In the genomic region with DNA sequence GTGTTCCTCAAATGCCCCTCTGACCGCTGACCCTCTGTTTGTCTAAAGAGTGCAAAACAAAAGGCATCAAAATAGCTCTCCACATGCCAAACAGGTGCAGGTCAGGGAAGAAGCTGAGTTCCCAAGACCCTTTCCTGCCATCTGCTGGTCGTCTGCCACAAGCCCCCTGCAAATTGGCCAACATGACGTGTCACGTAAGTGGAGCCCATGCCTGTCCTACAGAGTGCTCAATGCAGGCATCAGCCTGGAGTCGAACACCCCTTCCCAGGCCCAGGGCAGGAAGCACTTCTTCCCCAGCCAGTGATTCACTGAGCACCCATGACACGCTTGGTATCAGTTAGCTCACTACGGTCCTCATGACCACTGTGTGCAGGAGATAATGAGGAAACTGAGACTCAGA, we compare ENCODE assay signal across 8 cellular contexts. TPM values are rescaled to one million over a fixed set of nuclear protein-coding genes. Genes with fewer than 3 reads are reported as not detected.
DNase-seq lines count a peak whose midpoint lies in the region; TF ChIP-seq lines count a peak whose summit lies in the region.

No MANE protein-coding gene starts in this region.

- TF ChIP-seq CTCF in Calu3 (IDR thresholded peaks at IDR 0.05; ENCODE audit: unreplicated experiment) (peak; percentile 18), dorsolateral prefrontal cortex (IDR thresholded peaks at IDR 0.05 in 54 of 56, conservative IDR thresholded peaks at IDR 0.05 in 2 of 56; ENCODE audit: low read depth in 1 of 56, partially characterized antibody in 56 of 56) (peak in 13 of 56 donors; percentile 8 to 29 (median 11)), breast epithelium (IDR thresholded peaks at IDR 0.05) (no peak)

- H3K36me3 ChIP-seq in H7 (replicated peaks; ENCODE audit: control insufficient read depth, insufficient read depth, low read length) = no peaks in the 10 kb centered on the region
- no peaks in the 10 kb centered on the region for H3K36me3 ChIP-seq in iPS DF 6.9 (ENCODE audit: control insufficient read depth, insufficient read depth, low read length)
- no peaks in the 10 kb centered on the region for H3K36me3 ChIP-seq in breast epithelium

- H3K27me3 ChIP-seq in H7 (ENCODE audit: control insufficient read depth, insufficient read depth, low read length) (no peaks in the 10 kb centered on the region), iPS DF 6.9 (ENCODE audit: control insufficient read depth, insufficient read depth, low read length) (no peaks in the 10 kb centered on the region), dorsolateral prefrontal cortex (no peaks in the 10 kb centered on the region), breast epithelium (no peaks in the 10 kb centered on the region)

- no peaks in the 10 kb centered on the region for H3K4me1 Mint-ChIP-seq in Calu3 (ENCODE audit: low read depth, unreplicated experiment)

- intact Hi-C loops in Calu3 (cut with micrococcal nuclease; ENCODE audit: unreplicated experiment) (no loop called here), dorsolateral prefrontal cortex (cut with DNase I) (loop anchor here in 1 of 2 donors (5.0 kb wide), 1 partner anchor 33 kb away; no protein-coding TSS in a partner anchor), breast epithelium (cut with DNase I; ENCODE audit: low total_unique reads) (no loop called here)

- H3K9me3 ChIP-seq in iPS DF 6.9 (ENCODE audit: control insufficient read depth, insufficient read depth, low read length) = no peaks in the 10 kb centered on the region
- H3K9me3 ChIP-seq in breast epithelium = no peaks in the 10 kb centered on the region

- no peak overlapping the region for H3K27ac Mint-ChIP-seq in Calu3 (ENCODE audit: unreplicated experiment)

- H3K4me3 ChIP-seq in H7 (ENCODE audit: insufficient read depth, low read depth, low read length) = no peak overlapping the region
- no peak overlapping the region for H3K4me3 ChIP-seq in iPS DF 6.9 (ENCODE audit: low read length)
- H3K4me3 ChIP-seq in dorsolateral prefrontal cortex = no peak overlapping the region
- H3K4me3 ChIP-seq in breast epithelium = no peak overlapping the region

- H3K9me3 Mint-ChIP-seq in Calu3 (ENCODE audit: low read depth, unreplicated experiment) = no peaks in the 10 kb centered on the region

- H3K27ac ChIP-seq in iPS DF 6.9 (ENCODE audit: low read length) = no peak overlapping the region
- H3K27ac ChIP-seq in dorsolateral prefrontal cortex = no peak overlapping the region
- H3K27ac ChIP-seq in breast epithelium = no peak overlapping the region

- TF ChIP-seq POLR2A in breast epithelium (IDR thresholded peaks at IDR 0.05) = no peak

- peaks cover 2% of the 10 kb centered on the region; the same call in 1 of the 2 replicates for H3K4me1 ChIP-seq in iPS DF 6.9 (ENCODE audit: control insufficient read depth, insufficient read depth, low read length)
- no peaks in the 10 kb centered on the region for H3K4me1 ChIP-seq in breast epithelium

- no TSS peak for BruUV-seq in Calu3 (replicated peaks; lab: Mats Ljungman, UMichigan)

- no CpG with 5 or more reads among the region's 7 CpGs for WGBS in iPS DF 6.9 (ENCODE audit: insufficient coverage, insufficient read length)

- CTCF ChIA-PET in Calu3 (lab: Charles Lee) = interaction anchor here (0.6 to 1.5 kb wide), 3 partner anchors 62 to 1054 kb away, joined by 3 to 5 read pairs (median 5); no protein-coding TSS in a partner anchor

- DNase-seq in Calu3 (peak; percentile 53), H7 (peak; percentile 88), SK-N-DZ (ENCODE audit: low spot score) (peak; percentile 58), iPS DF 6.9 (ENCODE audit: low read depth, low spot score) (peak; percentile 61), dorsolateral prefrontal cortex (no peak), NCI-H226 (no peak), breast epithelium (ENCODE audit: low spot score in 2 of 2) (no peak)
- DNase-seq in stimulated activated CD4-positive, alpha-beta T cell treated with anti-CD3 and anti-CD28 coated beads, Interleukin-1b, Interleukin-23, amount 100 ng/mL, for 48 hours = no peak

- peaks cover 14% of the 10 kb centered on the region for H3K27me3 Mint-ChIP-seq in Calu3 (ENCODE audit: unreplicated experiment)

- H3K4me3 Mint-ChIP-seq in Calu3 (ENCODE audit: low read depth, unreplicated experiment) = no peak overlapping the region

- no peaks in the 10 kb centered on the region for H3K36me3 Mint-ChIP-seq in Calu3 (ENCODE audit: insufficient read depth, unreplicated experiment)

RNA-seq across cellular contexts. Expression of a gene that starts 14.1 kb away (rescaled TPM):
- total RNA-seq in Calu3 (2022) (not detected in 2 replicates), dorsolateral prefrontal cortex (under 1 TPM in 7 of 120 experiments, not detected in 113; 0.13 to 0.46 (median 0.18) TPM), breast epithelium (not detected)
- total RNA-seq in H7 (2014; rRNA removed; shearing (Covaris generic)) = not detected in 2 replicates
- polyA plus RNA-seq in SK-N-DZ (2014; cell fraction: cytosol; rRNA removed) = not detected in 2 replicates
- not detected in 2 replicates for polyA plus RNA-seq in SK-N-DZ (2014; cell fraction: nucleus; rRNA removed)

RNA-seq across cellular contexts. Expression of a gene that starts 34.4 kb away (rescaled TPM):
- total RNA-seq in Calu3 (2022) = 2.2 and 2.4 TPM in 2 replicates
- 9.1 and 13.6 TPM in 2 replicates for total RNA-seq in H7 (2014; rRNA removed; shearing (Covaris generic))
- 4.0 and 4.5 TPM in 2 replicates for polyA plus RNA-seq in SK-N-DZ (2014; cell fraction: cytosol; rRNA removed)
- polyA plus RNA-seq in SK-N-DZ (2014; cell fraction: nucleus; rRNA removed) = 9.5 and 13.3 TPM in 2 replicates
- total RNA-seq in dorsolateral prefrontal cortex = 100 to 1,000 TPM in 81 of 120 experiments, 10 to 100 TPM in 39; 54.6 to 175 (median 111) TPM
- total RNA-seq in breast epithelium = 100 to 1,000 TPM in 1 of 3 donors, 10 to 100 TPM in 2; 18.7 to 364 (median 41.1) TPM

RNA-seq across cellular contexts. Expression of a gene that starts 53.4 kb away (rescaled TPM):
- 11.1 and 16.5 TPM in 2 replicates for total RNA-seq in Calu3 (2022)
- 0.28 and 1.2 TPM in 2 replicates for total RNA-seq in H7 (2014; rRNA removed; shearing (Covaris generic))
- 1.2 TPM in 2 replicates for polyA plus RNA-seq in SK-N-DZ (2014; cell fraction: cytosol; rRNA removed)
- 1.6 and 2.9 TPM in 2 replicates for polyA plus RNA-seq in SK-N-DZ (2014; cell fraction: nucleus; rRNA removed)
- total RNA-seq in dorsolateral prefrontal cortex = 100 to 1,000 TPM in 23 of 120 experiments, 10 to 100 TPM in 91, 1 to 10 TPM in 6; 8.1 to 234 (median 44.3) TPM
- total RNA-seq in breast epithelium = 1,000 to 10,000 TPM in 1 of 3 donors, 100 to 1,000 TPM in 2; 139 to 2,057 (median 460) TPM

Comparison
In these comparisons a context has a peak if more than half of its experiments do, and no peak if none do; other contexts are left out.
1. DNase-seq: peak in Calu3 (single experiment), H7 (single experiment), SK-N-DZ (single experiment) and iPS DF 6.9 (single experiment); none in dorsolateral prefrontal cortex (0 of 10), NCI-H226 (single experiment), breast epithelium (0 of 2) and stimulated activated CD4-positive, alpha-beta T cell treated with anti-CD3 and anti-CD28 coated beads, Interleukin-1b, Interleukin-23, amount 100 ng/mL, for 48 hours (single experiment).